ENCODE assay signal across 20 cellular contexts in the genomic region with DNA sequence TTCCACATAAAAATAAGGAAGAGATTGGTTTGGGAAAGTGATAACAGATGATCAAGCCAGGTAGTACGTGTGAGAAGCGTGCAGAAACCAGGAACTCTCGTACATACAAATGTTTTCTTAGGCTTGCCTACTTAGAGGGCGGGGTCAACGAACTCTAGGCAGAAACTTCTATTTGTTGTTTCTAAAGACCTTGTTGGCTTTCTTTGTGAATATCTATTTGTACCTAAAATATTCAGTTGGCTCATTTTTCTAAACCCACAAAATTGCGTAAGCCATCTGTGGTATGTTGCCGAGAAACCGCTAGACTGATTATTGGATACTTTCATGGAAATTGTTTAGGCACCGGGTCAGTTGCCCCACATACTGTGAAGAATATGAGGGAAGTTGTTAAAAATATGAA.
DNase-seq lines count a peak whose midpoint lies in the region; ATAC-seq and TF ChIP-seq lines count a peak whose summit lies in the region.
"Had no signal": no experiment of that assay in that cellular context is flagged by ENCODE, and none has a peak within 500 bp of the region (broad histone marks: within the 10 kb centered on the region; RNA-seq: fewer than 3 reads in every experiment).

No MANE protein-coding gene starts in this region.

- H3K36me3 ChIP-seq in neural cell (ENCODE audit: insufficient read depth, low read length) (no peaks in the 10 kb centered on the region), mucosa of descending colon (ENCODE audit: low read depth) (no peaks in the 10 kb centered on the region)
- H3K36me3 ChIP-seq: right atrium auricular region had no signal

- H3K4me1 Mint-ChIP-seq in progenitor cell of endocrine pancreas (ENCODE audit: low read depth), result peaks cover 18% of the 10 kb centered on the region
- H3K4me1 Mint-ChIP-seq: activated naive CD8-positive, alpha-beta T cell treated with anti-CD3 and anti-CD28 coated beads, Interleukin-2, amount 10 ng/mL, durations not matched to agents 7 days and 5 days; central memory CD8-positive, alpha-beta T cell had no signal

- H4K20me1 ChIP-seq in neural cell (ENCODE audit: insufficient read depth), result no peaks in the 10 kb centered on the region

- no peak overlapping the region for H3K4me3 ChIP-seq in NB4 (ENCODE audit: low read depth, low read length)
- H3K4me3 ChIP-seq in astrocyte of the cerebellum (ENCODE audit: low read depth, low read length), result no peak overlapping the region
- H3K4me3 ChIP-seq in neural cell (ENCODE audit: low read length), result no peak overlapping the region
- no peak overlapping the region for H3K4me3 ChIP-seq in mucosa of descending colon
- H3K4me3 ChIP-seq in foreskin fibroblast (ENCODE audit: low read depth in 1 of 2, low read length in 2 of 2), result no peak overlapping the region
- H3K4me3 ChIP-seq: right atrium auricular region had no signal

- TF ChIP-seq RAD21 in neural cell (conservative IDR thresholded peaks at IDR 0.05), result no peak

- no peaks in the 10 kb centered on the region for H3F3A ChIP-seq in neural cell (ENCODE audit: insufficient read depth, low read length, poor library complexity, severe bottlenecking)

- H3K9me3 ChIP-seq in neural cell (ENCODE audit: low read length), result no peaks in the 10 kb centered on the region
- no peaks in the 10 kb centered on the region for H3K9me3 ChIP-seq in mucosa of descending colon
- H3K9me3 ChIP-seq: right atrium auricular region had no signal

- TF ChIP-seq EP300 in neural cell (conservative IDR thresholded peaks at IDR 0.05; ENCODE audit: poor library complexity, severe bottlenecking), result no peak

- no peaks in the 10 kb centered on the region for H3K79me2 ChIP-seq in neural cell (replicated peaks; ENCODE audit: insufficient read depth, low read length)

- intact Hi-C loops in mucosa of descending colon (cut with DNase I, micrococcal nuclease), result no loop called here

- H2AFZ ChIP-seq in neural cell (ENCODE audit: low read depth, low read length), result no peak overlapping the region

- H3K36me3 Mint-ChIP-seq in progenitor cell of endocrine pancreas (ENCODE audit: insufficient read depth), result no peaks in the 10 kb centered on the region
- H3K36me3 Mint-ChIP-seq: activated CD4-positive, alpha-beta memory T cell treated with anti-CD3 and anti-CD28 coated beads for 36 hours; activated naive CD8-positive, alpha-beta T cell treated with anti-CD3 and anti-CD28 coated beads, Interleukin-2, amount 10 ng/mL, durations not matched to agents 7 days and 5 days had no signal

- no peaks in the 10 kb centered on the region for H3K9me3 Mint-ChIP-seq in progenitor cell of endocrine pancreas (ENCODE audit: low read depth)
- H3K9me3 Mint-ChIP-seq: activated CD4-positive, alpha-beta memory T cell treated with anti-CD3 and anti-CD28 coated beads for 36 hours; activated naive CD8-positive, alpha-beta T cell treated with anti-CD3 and anti-CD28 coated beads, Interleukin-2, amount 10 ng/mL, durations not matched to agents 7 days and 5 days had no signal

- H3K27ac Mint-ChIP-seq in progenitor cell of endocrine pancreas, result no peak overlapping the region
- H3K27ac Mint-ChIP-seq: activated CD4-positive, alpha-beta memory T cell treated with anti-CD3 and anti-CD28 coated beads for 36 hours; activated naive CD8-positive, alpha-beta T cell treated with anti-CD3 and anti-CD28 coated beads, Interleukin-2, amount 10 ng/mL, durations not matched to agents 7 days and 5 days; activated T-cell treated with anti-CD3 and anti-CD28 coated beads, Interleukin-2, amount 50 U/mL, for 72 hours had no signal

- H3K4me1 ChIP-seq in mucosa of descending colon (ENCODE audit: low read depth), result no peaks in the 10 kb centered on the region
- H3K4me1 ChIP-seq: right atrium auricular region had no signal

- no peaks in the 10 kb centered on the region for H3K9me2 ChIP-seq in neural cell (ENCODE audit: insufficient read depth, low read length)

- DNase-seq in EL (peak; percentile 44), NB4 (ENCODE audit: low read depth) (peak; percentile 92), astrocyte of the cerebellum (ENCODE audit: low read depth) (peak; percentile 19), progenitor cell of endocrine pancreas (ENCODE audit: low spot score, unreplicated experiment) (no peak), mucosa of descending colon (no peak), NCI-H1694 (lab: John Stamatoyannopoulos, UW) (no peak), foreskin fibroblast (no peak)
- DNase-seq: activated CD4-positive, alpha-beta memory T cell treated with anti-CD3 and anti-CD28 coated beads for 36 hours; activated naive CD8-positive, alpha-beta T cell treated with anti-CD3 and anti-CD28 coated beads, Interleukin-2, amount 10 ng/mL, durations not matched to agents 7 days and 5 days; activated T-cell treated with anti-CD3 and anti-CD28 coated beads, Interleukin-2, amount 50 U/mL, for 72 hours; COR-L47; effector memory CD4-positive, alpha-beta T cell; foreskin melanocyte; NCI-H2081 treated with DMSO at 0.1 percent for 48 hours; NCI-H524 treated with DMSO at 0.1 percent for 48 hours; stimulated activated naive CD4-positive, alpha-beta T cell treated with Interleukin-2 at 50 U/mL for 16 hours had no signal

- ATAC-seq in mucosa of descending colon, result no peak
- ATAC-seq: activated T-cell treated with anti-CD3 and anti-CD28 coated beads, Interleukin-2, amount 50 U/mL, for 72 hours; Panc1 had no signal

- no peak for TF ChIP-seq POLR2A in NB4 (IDR thresholded peaks at IDR 0.05; ENCODE audit: extremely low read depth, insufficient read length)

- TF ChIP-seq CTCF in NB4 (IDR thresholded peaks at IDR 0.05; ENCODE audit: low read depth, low read length), result no peak
- TF ChIP-seq CTCF in astrocyte of the cerebellum (IDR thresholded peaks at IDR 0.05; ENCODE audit: low read depth, low read length, missing control alignments), result no peak
- TF ChIP-seq CTCF in neural cell (IDR thresholded peaks at IDR 0.05; ENCODE audit: poor library complexity, severe bottlenecking), result no peak
- TF ChIP-seq CTCF in progenitor cell of endocrine pancreas (IDR thresholded peaks at IDR 0.05; ENCODE audit: unreplicated experiment), result no peak
- TF ChIP-seq CTCF in mucosa of descending colon (IDR thresholded peaks at IDR 0.05), result no peak
- no peak for TF ChIP-seq CTCF in foreskin fibroblast (IDR thresholded peaks at IDR 0.05; ENCODE audit: low read depth, low read length)

- no peaks in the 10 kb centered on the region for H3K27me3 Mint-ChIP-seq in progenitor cell of endocrine pancreas
- H3K27me3 Mint-ChIP-seq: activated CD4-positive, alpha-beta memory T cell treated with anti-CD3 and anti-CD28 coated beads for 36 hours; activated naive CD8-positive, alpha-beta T cell treated with anti-CD3 and anti-CD28 coated beads, Interleukin-2, amount 10 ng/mL, durations not matched to agents 7 days and 5 days; central memory CD8-positive, alpha-beta T cell had no signal

- H3K4me2 ChIP-seq in neural cell (ENCODE audit: low read length), result no peak overlapping the region

- H3K4me3 Mint-ChIP-seq in progenitor cell of endocrine pancreas (ENCODE audit: low read depth), result no peak overlapping the region
- H3K4me3 Mint-ChIP-seq: activated CD4-positive, alpha-beta memory T cell treated with anti-CD3 and anti-CD28 coated beads for 36 hours; activated naive CD8-positive, alpha-beta T cell treated with anti-CD3 and anti-CD28 coated beads, Interleukin-2, amount 10 ng/mL, durations not matched to agents 7 days and 5 days; activated T-cell treated with anti-CD3 and anti-CD28 coated beads, Interleukin-2, amount 50 U/mL, for 72 hours; central memory CD8-positive, alpha-beta T cell had no signal

- in situ Hi-C loops in astrocyte of the cerebellum (cut with HindIII; ENCODE audit: low sequenced_read_pairs), result no loop called here

- H3K27me3 ChIP-seq in neural cell (ENCODE audit: insufficient read depth, low read depth, low read length), result no peaks in the 10 kb centered on the region
- H3K27me3 ChIP-seq: right atrium auricular region had no signal

- no peak overlapping the region for H3K9ac ChIP-seq in neural cell (ENCODE audit: low read length)

- H3K27ac ChIP-seq in neural cell (ENCODE audit: low read length), result peak overlapping the region; percentile 65
- H3K27ac ChIP-seq: right atrium auricular region had no signal

TF ChIP-seq in neural cell, 6 proteins besides CTCF, POLR2A, EP300 and RAD21:
- TF ChIP-seq SMC3 (conservative IDR thresholded peaks at IDR 0.05; ENCODE audit: poor library complexity), result no peak
- no peak for TF ChIP-seq EZH2 (IDR thresholded peaks at IDR 0.05; ENCODE audit: borderline replicate concordance, insufficient read depth, low read length, poor library complexity, severe bottlenecking)
- no peak for TF ChIP-seq MXI1 (conservative IDR thresholded peaks at IDR 0.05; ENCODE audit: poor library complexity, severe bottlenecking)
- TF ChIP-seq TAF1 (IDR thresholded peaks at IDR 0.05; ENCODE audit: low read depth), result no peak
- TF ChIP-seq POLR2AphosphoS5 (IDR thresholded peaks at IDR 0.05), result no peak
- TF ChIP-seq, protein P1, sequence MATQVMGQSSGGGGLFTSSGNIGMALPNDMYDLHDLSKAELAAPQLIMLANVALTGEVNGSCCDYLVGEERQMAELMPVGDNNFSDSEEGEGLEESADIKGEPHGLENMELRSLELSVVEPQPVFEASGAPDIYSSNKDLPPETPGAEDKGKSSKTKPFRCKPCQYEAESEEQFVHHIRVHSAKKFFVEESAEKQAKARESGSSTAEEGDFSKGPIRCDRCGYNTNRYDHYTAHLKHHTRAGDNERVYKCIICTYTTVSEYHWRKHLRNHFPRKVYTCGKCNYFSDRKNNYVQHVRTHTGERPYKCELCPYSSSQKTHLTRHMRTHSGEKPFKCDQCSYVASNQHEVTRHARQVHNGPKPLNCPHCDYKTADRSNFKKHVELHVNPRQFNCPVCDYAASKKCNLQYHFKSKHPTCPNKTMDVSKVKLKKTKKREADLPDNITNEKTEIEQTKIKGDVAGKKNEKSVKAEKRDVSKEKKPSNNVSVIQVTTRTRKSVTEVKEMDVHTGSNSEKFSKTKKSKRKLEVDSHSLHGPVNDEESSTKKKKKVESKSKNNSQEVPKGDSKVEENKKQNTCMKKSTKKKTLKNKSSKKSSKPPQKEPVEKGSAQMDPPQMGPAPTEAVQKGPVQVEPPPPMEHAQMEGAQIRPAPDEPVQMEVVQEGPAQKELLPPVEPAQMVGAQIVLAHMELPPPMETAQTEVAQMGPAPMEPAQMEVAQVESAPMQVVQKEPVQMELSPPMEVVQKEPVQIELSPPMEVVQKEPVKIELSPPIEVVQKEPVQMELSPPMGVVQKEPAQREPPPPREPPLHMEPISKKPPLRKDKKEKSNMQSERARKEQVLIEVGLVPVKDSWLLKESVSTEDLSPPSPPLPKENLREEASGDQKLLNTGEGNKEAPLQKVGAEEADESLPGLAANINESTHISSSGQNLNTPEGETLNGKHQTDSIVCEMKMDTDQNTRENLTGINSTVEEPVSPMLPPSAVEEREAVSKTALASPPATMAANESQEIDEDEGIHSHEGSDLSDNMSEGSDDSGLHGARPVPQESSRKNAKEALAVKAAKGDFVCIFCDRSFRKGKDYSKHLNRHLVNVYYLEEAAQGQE (IDR thresholded peaks at IDR 0.05; ENCODE audit: borderline replicate concordance), result no peak

Comparison
In these comparisons a context has a peak if more than half of its experiments do, and no peak if none do; other contexts are left out.
1. DNase-seq: peak in EL (single experiment), NB4 (single experiment) and astrocyte of the cerebellum (single experiment); none in progenitor cell of endocrine pancreas (single experiment), mucosa of descending colon (0 of 3), NCI-H1694 (single experiment) and foreskin fibroblast (0 of 2).